ENCODE assay signal across 23 cellular contexts in the genomic region with DNA sequence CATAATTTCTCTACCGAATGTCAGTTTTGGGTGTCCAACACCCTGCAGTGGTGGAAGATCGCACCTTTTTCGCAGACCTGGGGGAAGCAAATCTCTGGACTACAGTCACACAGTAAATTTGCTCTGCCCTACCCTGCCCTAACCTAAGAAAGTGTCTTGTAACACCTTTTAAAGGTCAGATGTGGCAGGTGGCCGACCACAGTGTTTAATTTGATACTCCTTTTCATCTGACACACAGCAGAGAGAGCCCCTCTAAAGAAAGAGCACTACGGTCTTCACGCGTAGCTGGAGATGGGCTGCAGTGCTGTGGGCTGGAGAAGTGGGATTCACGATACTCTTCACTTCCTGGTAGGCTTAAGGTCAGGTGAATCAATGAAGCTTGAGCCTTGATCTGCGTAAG.
"Had no signal": no experiment of that assay in that cellular context is flagged by ENCODE, and none has a peak within 500 bp of the region (broad histone marks: within the 10 kb centered on the region; RNA-seq: fewer than 3 reads in every experiment).

No MANE protein-coding gene starts in this region.

- H3K9me3 Mint-ChIP-seq: neural progenitor cell; stimulated activated effector memory CD8-positive, alpha-beta T cell treated with anti-CD3 and anti-CD28 coated beads, Interleukin-12 subunit alpha, Interleukin-12 subunit beta, amount 100 ng/mL, for 72 hours; stimulated activated naive CD8-positive, alpha-beta T cell treated with anti-CD3 and anti-CD28 coated beads, Interleukin-15, amount 100 ng/mL, for 72 hours; type B pancreatic cell had no signal

- H3K27me3 ChIP-seq: esophagus muscularis mucosa, gastrocnemius medialis, heart right ventricle, neural progenitor cell, pancreas had no signal

- H3K4me2 ChIP-seq: neural progenitor cell, smooth muscle cell had no signal

- H2AFZ ChIP-seq: neural progenitor cell had no signal

- ATAC-seq: gastrocnemius medialis; heart right ventricle; left colon; naive thymus-derived CD4-positive, alpha-beta T cell; pancreas; right cardiac atrium; stimulated activated effector memory CD8-positive, alpha-beta T cell treated with anti-CD3 and anti-CD28 coated beads, Interleukin-12 subunit alpha, Interleukin-12 subunit beta, amount 100 ng/mL, for 72 hours; stimulated activated naive CD8-positive, alpha-beta T cell treated with anti-CD3 and anti-CD28 coated beads, Interleukin-15, amount 100 ng/mL, for 72 hours had no signal

- H3K9me3 ChIP-seq: esophagus muscularis mucosa, gastrocnemius medialis, heart right ventricle, pancreas had no signal

- H3K36me3 ChIP-seq: gastrocnemius medialis, pancreas had no signal

- FAIRE-seq: keratinocyte, pancreas, urothelium cell line had no signal

- H3K27me3 Mint-ChIP-seq: naive thymus-derived CD4-positive, alpha-beta T cell; progenitor cell of endocrine pancreas; stimulated activated naive CD8-positive, alpha-beta T cell treated with anti-CD3 and anti-CD28 coated beads, Interleukin-15, amount 100 ng/mL, for 72 hours; type B pancreatic cell had no signal

- H3K4me1 Mint-ChIP-seq: neural progenitor cell; stimulated activated naive CD8-positive, alpha-beta T cell treated with anti-CD3 and anti-CD28 coated beads, Interleukin-15, amount 100 ng/mL, for 72 hours had no signal

- DNase-seq: central memory CD4-positive, alpha-beta T cell; cortex of kidney; effector memory CD4-positive, alpha-beta T cell; gastrocnemius medialis; heart right ventricle; left colon; mammary epithelial cell; naive thymus-derived CD4-positive, alpha-beta T cell; nucleus accumbens; pancreas; stimulated activated CD4-positive, alpha-beta T cell treated with anti-CD3 and anti-CD28 coated beads, Interleukin-4, amount 100 ng/mL, for 1 hour; stimulated activated CD8-positive, alpha-beta memory T cell treated with anti-CD3 and anti-CD28 coated beads, Interleukin-4, amount 100 ng/mL, for 48 hours; stimulated activated naive CD8-positive, alpha-beta T cell treated with anti-CD3 and anti-CD28 coated beads, Interleukin-15, amount 100 ng/mL, for 72 hours had no signal

- H3K27ac Mint-ChIP-seq: neural progenitor cell; progenitor cell of endocrine pancreas; stimulated activated effector memory CD8-positive, alpha-beta T cell treated with anti-CD3 and anti-CD28 coated beads, Interleukin-12 subunit alpha, Interleukin-12 subunit beta, amount 100 ng/mL, for 72 hours; type B pancreatic cell had no signal

- H3K9ac ChIP-seq: neural progenitor cell had no signal

- H3K4me3 ChIP-seq: esophagus muscularis mucosa, gastrocnemius medialis, heart right ventricle, neural progenitor cell, pancreas, smooth muscle cell had no signal

- H3K4me3 Mint-ChIP-seq: naive thymus-derived CD4-positive, alpha-beta T cell; neural progenitor cell; stimulated activated effector memory CD8-positive, alpha-beta T cell treated with anti-CD3 and anti-CD28 coated beads, Interleukin-12 subunit alpha, Interleukin-12 subunit beta, amount 100 ng/mL, for 72 hours; stimulated activated naive CD8-positive, alpha-beta T cell treated with anti-CD3 and anti-CD28 coated beads, Interleukin-15, amount 100 ng/mL, for 72 hours; type B pancreatic cell had no signal

- H3K4me1 ChIP-seq: esophagus muscularis mucosa, gastrocnemius medialis, neural progenitor cell had no signal

- H3K27ac ChIP-seq: epithelial cell of prostate, esophagus muscularis mucosa, gastrocnemius medialis, heart right ventricle, neural progenitor cell, pancreas had no signal
